15 cellular contexts compared by ENCODE assay signal in genomic region chr5:181166812-181167733, GRCh38. TPM values are rescaled to one million over a fixed set of nuclear protein-coding genes. Genes with fewer than 3 reads are reported as not detected.
DNase-seq lines count a peak whose midpoint lies in the region; ATAC-seq and TF ChIP-seq lines count a peak whose summit lies in the region.
"Had no signal": no experiment of that assay in that cellular context is flagged by ENCODE, and none has a peak within 500 bp of the region (broad histone marks: within the 10 kb centered on the region; RNA-seq: fewer than 3 reads in every experiment).

No MANE protein-coding gene starts in this region.

- ATAC-seq in HG03135 (IDR thresholded peaks at IDR 0.05; ENCODE audit: unreplicated experiment), result no peak
- ATAC-seq in naive thymus-derived CD4-positive, alpha-beta T cell, result no peak

- H3K79me2 ChIP-seq in hepatocyte, result no peaks in the 10 kb centered on the region

- no peaks in the 10 kb centered on the region for H4K20me1 ChIP-seq in hepatocyte (ENCODE audit: insufficient read depth, poor library complexity, severe bottlenecking)

- peak overlapping the region; percentile 51 for H3K27ac Mint-ChIP-seq in activated naive CD4-positive, alpha-beta T cell treated with anti-CD3 and anti-CD28 coated beads, Interleukin-2, amount 50 U/mL, for 24 hours
- peak overlapping the region; percentile 79 for H3K27ac Mint-ChIP-seq in activated naive CD8-positive, alpha-beta T cell
- H3K27ac Mint-ChIP-seq in naive thymus-derived CD4-positive, alpha-beta T cell, result peak overlapping the region in 3 of 9 donors; percentile 12 to 63 (median 44)
- H3K27ac Mint-ChIP-seq: nephron had no signal

- no peak overlapping the region for H3K27ac ChIP-seq in naive thymus-derived CD4-positive, alpha-beta T cell (ENCODE audit: low read depth, low read length)
- no peak overlapping the region for H3K27ac ChIP-seq in hepatocyte
- H3K27ac ChIP-seq: coronary artery, SJSA1, stomach, uterus had no signal

- no peaks in the 10 kb centered on the region for H3K36me3 ChIP-seq in naive thymus-derived CD4-positive, alpha-beta T cell (ENCODE audit: control insufficient read depth in 2 of 3, insufficient read depth in 3 of 3, low read length in 3 of 3)
- H3K36me3 ChIP-seq in hepatocyte (replicated peaks; ENCODE audit: insufficient read depth, low read depth), result no peaks in the 10 kb centered on the region
- H3K36me3 ChIP-seq: SJSA1, stomach, uterus had no signal

- POLR2A ChIA-PET in naive thymus-derived CD4-positive, alpha-beta T cell (lab: Charles Lee), result interaction anchor here (0.8 to 1.6 kb wide), 2 partner anchors 55 to 109 kb away, joined by 3 to 6 read pairs; partner anchors contain the start of gene TRIM41

- no peak for TF ChIP-seq CTCF in hepatocyte (IDR thresholded peaks at IDR 0.05; ENCODE audit: poor library complexity)

- no peaks in the 10 kb centered on the region for H3K9me2 ChIP-seq in hepatocyte (replicated peaks; ENCODE audit: insufficient read depth)

- peaks cover 6 to 26% of the 10 kb centered on the region in 2 donors for H3K27me3 ChIP-seq in naive thymus-derived CD4-positive, alpha-beta T cell (ENCODE audit: control insufficient read depth in 2 of 2, insufficient read depth in 2 of 2, low read length in 2 of 2)
- peaks cover 38% of the 10 kb centered on the region for H3K27me3 ChIP-seq in hepatocyte

- H2AFZ ChIP-seq in hepatocyte, result no peak overlapping the region

- DNase-seq in activated naive CD4-positive, alpha-beta T cell (lab: John Stamatoyannopoulos, UW), result no peak
- DNase-seq in MV-4-11 (lab: John Stamatoyannopoulos, UW), result peak; percentile 17
- no peak for DNase-seq in NCI-H1105 treated with DMSO at 0.1 percent for 48 hours (lab: John Stamatoyannopoulos, UW)
- DNase-seq in naive thymus-derived CD4-positive, alpha-beta T cell, result no peak
- no peak for DNase-seq in hepatocyte (ENCODE audit: low spot score)
- DNase-seq: mammary epithelial cell, stomach, uterus had no signal

- no peak overlapping the region for H3K4me3 Mint-ChIP-seq in activated naive CD4-positive, alpha-beta T cell treated with anti-CD3 and anti-CD28 coated beads, Interleukin-2, amount 50 U/mL, for 24 hours
- peak overlapping the region; percentile 51 for H3K4me3 Mint-ChIP-seq in activated naive CD8-positive, alpha-beta T cell
- H3K4me3 Mint-ChIP-seq in naive thymus-derived CD4-positive, alpha-beta T cell, result no peak overlapping the region

- 79% methylated on average over 6 of the region's 6 CpGs for WGBS in hepatocyte (ENCODE audit: low lambda C conversion rate, missing lambda C conversion rate)

- H3K36me3 Mint-ChIP-seq in activated naive CD4-positive, alpha-beta T cell treated with anti-CD3 and anti-CD28 coated beads, Interleukin-2, amount 50 U/mL, for 24 hours, result peaks cover 6% of the 10 kb centered on the region
- no peaks in the 10 kb centered on the region for H3K36me3 Mint-ChIP-seq in activated naive CD8-positive, alpha-beta T cell
- peaks cover 0 to 9% (median 0%) of the 10 kb centered on the region in 5 donors for H3K36me3 Mint-ChIP-seq in naive thymus-derived CD4-positive, alpha-beta T cell

- no peaks in the 10 kb centered on the region for H3K9me3 Mint-ChIP-seq in activated naive CD4-positive, alpha-beta T cell treated with anti-CD3 and anti-CD28 coated beads, Interleukin-2, amount 50 U/mL, for 24 hours
- no peaks in the 10 kb centered on the region for H3K9me3 Mint-ChIP-seq in activated naive CD8-positive, alpha-beta T cell (ENCODE audit: low read depth)
- H3K9me3 Mint-ChIP-seq in naive thymus-derived CD4-positive, alpha-beta T cell, result peaks cover 0 to 20% (median 0%) of the 10 kb centered on the region in 11 donors

- peaks cover 0 to 7% of the 10 kb centered on the region in 2 donors for H3K4me1 ChIP-seq in naive thymus-derived CD4-positive, alpha-beta T cell (ENCODE audit: control insufficient read depth in 2 of 2, insufficient read depth in 2 of 2, low read length in 2 of 2)
- peaks cover 11% of the 10 kb centered on the region for H3K4me1 ChIP-seq in hepatocyte (ENCODE audit: insufficient read depth)
- H3K4me1 ChIP-seq: uterus had no signal

- intact Hi-C loops in naive thymus-derived CD4-positive, alpha-beta T cell (cut with micrococcal nuclease), result no loop called here

- no peak overlapping the region for H3K4me3 ChIP-seq in naive thymus-derived CD4-positive, alpha-beta T cell (ENCODE audit: low read length)
- H3K4me3 ChIP-seq in hepatocyte, result no peak overlapping the region
- H3K4me3 ChIP-seq: coronary artery, SJSA1, stomach, uterus had no signal

- no peaks in the 10 kb centered on the region for H3K9me3 ChIP-seq in naive thymus-derived CD4-positive, alpha-beta T cell (ENCODE audit: control insufficient read depth in 2 of 3, low read length in 3 of 3)
- H3K9me3 ChIP-seq in hepatocyte (ENCODE audit: low read depth), result no peaks in the 10 kb centered on the region
- H3K9me3 ChIP-seq: SJSA1, stomach, uterus had no signal

- CTCF ChIA-PET in naive thymus-derived CD4-positive, alpha-beta T cell (lab: Charles Lee), result no interaction called here

- H3K4me1 Mint-ChIP-seq in activated naive CD4-positive, alpha-beta T cell treated with anti-CD3 and anti-CD28 coated beads, Interleukin-2, amount 50 U/mL, for 24 hours, result peaks cover 47% of the 10 kb centered on the region
- H3K4me1 Mint-ChIP-seq in activated naive CD8-positive, alpha-beta T cell (ENCODE audit: low read depth), result peaks cover 76% of the 10 kb centered on the region
- peaks cover 18 to 68% (median 56%) of the 10 kb centered on the region in 7 donors for H3K4me1 Mint-ChIP-seq in naive thymus-derived CD4-positive, alpha-beta T cell

- H3K27me3 Mint-ChIP-seq in activated naive CD4-positive, alpha-beta T cell treated with anti-CD3 and anti-CD28 coated beads, Interleukin-2, amount 50 U/mL, for 24 hours, result peaks cover 47% of the 10 kb centered on the region
- H3K27me3 Mint-ChIP-seq in activated naive CD8-positive, alpha-beta T cell, result no peaks in the 10 kb centered on the region
- H3K27me3 Mint-ChIP-seq in naive thymus-derived CD4-positive, alpha-beta T cell, result peaks cover 41 to 79% (median 72%) of the 10 kb centered on the region in 5 donors

- H3K4me2 ChIP-seq in hepatocyte, result no peak overlapping the region

RNA-seq across cellular contexts. Expression of gene OR2V2, which starts 19.7 kb away (rescaled TPM):
- total RNA-seq in naive thymus-derived CD4-positive, alpha-beta T cell, result not detected
- not detected for polyA plus RNA-seq in naive thymus-derived CD4-positive, alpha-beta T cell
- not detected in 2 replicates for total RNA-seq in hepatocyte
- not detected in 2 replicates for polyA plus RNA-seq in hepatocyte
- total RNA-seq: epithelial cell of proximal tubule, mammary epithelial cell, SJSA1, stomach, uterus had no signal
- polyA plus RNA-seq: mammary epithelial cell, stomach had no signal

RNA-seq across cellular contexts. Expression of gene OR2V1, which starts 36.1 kb away (rescaled TPM):
- total RNA-seq in naive thymus-derived CD4-positive, alpha-beta T cell, result not detected
- polyA plus RNA-seq in naive thymus-derived CD4-positive, alpha-beta T cell, result not detected
- not detected in 2 replicates for total RNA-seq in hepatocyte
- polyA plus RNA-seq in hepatocyte, result not detected in 2 replicates
- total RNA-seq: epithelial cell of proximal tubule, mammary epithelial cell, SJSA1, stomach, uterus had no signal
- polyA plus RNA-seq: mammary epithelial cell, stomach had no signal

RNA-seq across cellular contexts. Expression of gene TRIM7, which starts 37.9 kb away (rescaled TPM):
- 1 to 10 TPM; 1.1 to 6.1 (median 3.6) TPM for total RNA-seq in naive thymus-derived CD4-positive, alpha-beta T cell
- polyA plus RNA-seq in naive thymus-derived CD4-positive, alpha-beta T cell, result under 1 TPM in 1 of 2 donors, not detected in 1; 0.28 TPM
- not detected in 2 replicates for total RNA-seq in hepatocyte
- 0.35 TPM in 1 of 2 replicates, not detected in the other for polyA plus RNA-seq in hepatocyte

RNA-seq across cellular contexts. Expression of gene TRIM41, which starts 56.0 kb away (rescaled TPM):
- total RNA-seq in naive thymus-derived CD4-positive, alpha-beta T cell, result 10 to 100 TPM; 27.3 to 36.5 (median 32.6) TPM
- 1 to 10 TPM in 1 of 2 donors, under 1 TPM in 1; 0.72 to 1.1 TPM for polyA plus RNA-seq in naive thymus-derived CD4-positive, alpha-beta T cell
- 11.9 and 14.9 TPM in 2 replicates for total RNA-seq in hepatocyte
- polyA plus RNA-seq in hepatocyte, result 1.7 and 2.0 TPM in 2 replicates
